ENCODE assay signal across 20 cellular contexts in genomic region chr18:21100678-21101077, GRCh38. TPM values are rescaled to one million over a fixed set of nuclear protein-coding genes. Genes with fewer than 3 reads are reported as not detected.
A peak's percentile ranks its signal among the peaks of the same experiment; 100 is the strongest.
DNase-seq lines count a peak whose midpoint lies in the region; ATAC-seq and TF ChIP-seq lines count a peak whose summit lies in the region.
"Had no signal": no experiment of that assay in that cellular context is flagged by ENCODE, and none has a peak within 500 bp of the region (broad histone marks: within the 10 kb centered on the region; RNA-seq: fewer than 3 reads in every experiment).

No MANE protein-coding gene starts in this region.

- H3K9me3 Mint-ChIP-seq in CD14-positive monocyte (peaks cover 0 to 2% (median 0%) of the 10 kb centered on the region in 7 donors), WTC11 (no peaks in the 10 kb centered on the region), immature natural killer cell (no peaks in the 10 kb centered on the region)
- no peaks in the 10 kb centered on the region for H3K9me3 Mint-ChIP-seq in CD8-positive, alpha-beta memory T cell
- H3K9me3 Mint-ChIP-seq: activated CD8-positive, alpha-beta T cell treated with anti-CD3 and anti-CD28 coated beads for 36 hours; activated T-cell treated with anti-CD3 and anti-CD28 coated beads, Interleukin-2, amount 50 U/mL, for 24 hours had no signal

- H3K4me3 Mint-ChIP-seq in CD14-positive monocyte (no peak overlapping the region), WTC11 (no peak overlapping the region), immature natural killer cell (peak overlapping the region in 3 of 5 donors; percentile 3 to 73 (median 24))
- peak overlapping the region in 6 of 7 donors; percentile 5 to 75 (median 24) for H3K4me3 Mint-ChIP-seq in CD8-positive, alpha-beta memory T cell
- H3K4me3 Mint-ChIP-seq: activated CD8-positive, alpha-beta T cell treated with anti-CD3 and anti-CD28 coated beads for 36 hours; activated T-cell treated with anti-CD3 and anti-CD28 coated beads, Interleukin-2, amount 50 U/mL, for 24 hours had no signal

- H3K4me1 Mint-ChIP-seq in CD14-positive monocyte (peaks cover 50% of the 10 kb centered on the region), WTC11 (peaks cover 21% of the 10 kb centered on the region), immature natural killer cell (peaks cover 76 to 80% of the 10 kb centered on the region in 2 donors)
- H3K4me1 Mint-ChIP-seq in CD8-positive, alpha-beta memory T cell = peaks cover under 1 to 76% (median 72%) of the 10 kb centered on the region in 3 donors

- no peaks in the 10 kb centered on the region for H3K27me3 ChIP-seq in CD8-positive, alpha-beta memory T cell (ENCODE audit: insufficient read depth, low read length, poor library complexity, severe bottlenecking)
- H3K27me3 ChIP-seq: brain microvascular endothelial cell, SJCRH30 had no signal

- no peak for TF ChIP-seq CTCF in CD14-positive monocyte (IDR thresholded peaks at IDR 0.05)
- TF ChIP-seq CTCF in WTC11 (IDR thresholded peaks at IDR 0.05) = no peak
- no peak for TF ChIP-seq CTCF in foreskin fibroblast (IDR thresholded peaks at IDR 0.05; ENCODE audit: low read depth, low read length)

- H3K27me3 Mint-ChIP-seq in CD14-positive monocyte (ENCODE audit: low read depth in 3 of 3) = no peaks in the 10 kb centered on the region
- no peaks in the 10 kb centered on the region for H3K27me3 Mint-ChIP-seq in CD8-positive, alpha-beta memory T cell
- H3K27me3 Mint-ChIP-seq in WTC11 (ENCODE audit: low read depth) = no peaks in the 10 kb centered on the region
- peaks cover 0 to 1% (median 0%) of the 10 kb centered on the region in 3 donors for H3K27me3 Mint-ChIP-seq in immature natural killer cell (ENCODE audit: low read depth in 3 of 3)
- H3K27me3 Mint-ChIP-seq: activated CD8-positive, alpha-beta T cell treated with anti-CD3 and anti-CD28 coated beads for 36 hours; activated T-cell treated with anti-CD3 and anti-CD28 coated beads, Interleukin-2, amount 50 U/mL, for 24 hours had no signal

- H3K27ac ChIP-seq in CD8-positive, alpha-beta memory T cell (ENCODE audit: low read depth, low read length) = no peak overlapping the region
- H3K27ac ChIP-seq: brain microvascular endothelial cell, coronary artery, lower lobe of right lung, PC-9, SJCRH30 had no signal

- H3K4me3 ChIP-seq in CD8-positive, alpha-beta memory T cell (ENCODE audit: low read length) = no peak overlapping the region
- no peak overlapping the region for H3K4me3 ChIP-seq in foreskin fibroblast (ENCODE audit: low read depth in 1 of 2, low read length in 2 of 2)
- H3K4me3 ChIP-seq: coronary artery, lower lobe of right lung, PC-9, SJCRH30 had no signal

- H3K36me3 Mint-ChIP-seq in CD14-positive monocyte = peaks cover 0 to 10% of the 10 kb centered on the region in 2 donors
- H3K36me3 Mint-ChIP-seq in CD8-positive, alpha-beta memory T cell = peaks cover 0 to 4% (median 0%) of the 10 kb centered on the region in 3 donors
- no peaks in the 10 kb centered on the region for H3K36me3 Mint-ChIP-seq in WTC11
- H3K36me3 Mint-ChIP-seq in immature natural killer cell = no peaks in the 10 kb centered on the region

- CTCF ChIA-PET in CD8-positive, alpha-beta memory T cell (lab: Charles Lee) = no interaction called here
- CTCF ChIA-PET in WTC11 (lab: Charles Lee) = interaction anchor here (0.8 to 1.5 kb wide), 3 partner anchors 12 to 266 kb away, joined by 3 to 4 read pairs (median 3); no protein-coding TSS in a partner anchor

- peaks cover 65% of the 10 kb centered on the region for H3K4me1 ChIP-seq in CD8-positive, alpha-beta memory T cell (ENCODE audit: insufficient read depth, low read length)
- H3K4me1 ChIP-seq: SJCRH30 had no signal

- no peaks in the 10 kb centered on the region for H3K9me3 ChIP-seq in CD8-positive, alpha-beta memory T cell (ENCODE audit: low read length)
- H3K9me3 ChIP-seq: lower lobe of right lung, SJCRH30 had no signal

- ATAC-seq in WTC11 (peak; percentile 50), GM21717 (IDR thresholded peaks at IDR 0.05; ENCODE audit: unreplicated experiment) (no peak), GM21576 (IDR thresholded peaks at IDR 0.05; ENCODE audit: unreplicated experiment) (no peak)
- no peak for ATAC-seq in stimulated activated naive CD8-positive, alpha-beta T cell treated with anti-CD3 and anti-CD28 coated beads, Interleukin-15, Interleukin-2, amounts not matched to agents 100 U/mL and 50 U/mL, for 24 hours
- ATAC-seq: activated CD8-positive, alpha-beta T cell treated with anti-CD3 and anti-CD28 coated beads for 36 hours had no signal

- no peak for DNase-seq in CD14-positive monocyte (ENCODE audit: low spot score)
- no peak for DNase-seq in CD8-positive, alpha-beta memory T cell
- DNase-seq in WTC11 (ENCODE audit: low spot score) = no peak
- no peak for DNase-seq in immature natural killer cell
- no peak for DNase-seq in stimulated activated naive CD8-positive, alpha-beta T cell treated with anti-CD3 and anti-CD28 coated beads, Interleukin-15, Interleukin-2, amounts not matched to agents 100 U/mL and 50 U/mL, for 24 hours
- DNase-seq in foreskin fibroblast = no peak
- DNase-seq: activated CD4-positive, CD25-positive, alpha-beta regulatory T cell; activated CD8-positive, alpha-beta T cell treated with anti-CD3 and anti-CD28 coated beads for 36 hours; activated T-cell treated with anti-CD3 and anti-CD28 coated beads, Interleukin-2, amount 50 U/mL, for 24 hours; brain microvascular endothelial cell; hippocampal formation; lower lobe of right lung; NCI-H187 treated with DMSO at 0.1 percent for 48 hours; NCI-H2227 treated with DMSO at 0.1 percent for 48 hours; PC-9; SJCRH30; substantia nigra had no signal

- H3K27ac Mint-ChIP-seq in CD14-positive monocyte = peak overlapping the region in 5 of 7 donors; percentile 4 to 78 (median 52)
- H3K27ac Mint-ChIP-seq in CD8-positive, alpha-beta memory T cell = peak overlapping the region in 4 of 8 donors; percentile 1 to 19 (median 10)
- H3K27ac Mint-ChIP-seq in WTC11 = no peak overlapping the region
- H3K27ac Mint-ChIP-seq in immature natural killer cell = peak overlapping the region in 3 of 6 donors; percentile 34 to 64 (median 44)
- H3K27ac Mint-ChIP-seq: activated CD8-positive, alpha-beta T cell treated with anti-CD3 and anti-CD28 coated beads for 36 hours; activated T-cell treated with anti-CD3 and anti-CD28 coated beads, Interleukin-2, amount 50 U/mL, for 24 hours had no signal

- intact Hi-C loops in CD14-positive monocyte (cut with micrococcal nuclease) = no loop called here

- POLR2A ChIA-PET in CD8-positive, alpha-beta memory T cell (lab: Charles Lee) = no interaction called here
- POLR2A ChIA-PET in WTC11 (lab: Charles Lee) = interaction anchor here (0.7 kb wide), 1 partner anchor 378 kb away, joined by 3 read pairs; no protein-coding TSS in a partner anchor

- no peaks in the 10 kb centered on the region for H3K36me3 ChIP-seq in CD8-positive, alpha-beta memory T cell (ENCODE audit: insufficient read depth, low read length)
- H3K36me3 ChIP-seq: brain microvascular endothelial cell, lower lobe of right lung, SJCRH30 had no signal

TF ChIP-seq in WTC11, 78 proteins besides CTCF, POLR2A, EP300 and RAD21:
- no peak for TF ChIP-seq E2F1 (CRISPR knock-in tag; IDR thresholded peaks at IDR 0.05)
- no peak for TF ChIP-seq SMAD4 (CRISPR knock-in tag; IDR thresholded peaks at IDR 0.05)
- no peak for TF ChIP-seq SP1 (CRISPR knock-in tag; conservative IDR thresholded peaks at IDR 0.05)
- no peak for TF ChIP-seq FOXP1 (CRISPR knock-in tag; IDR thresholded peaks at IDR 0.05; ENCODE audit: borderline replicate concordance)

RNA-seq across cellular contexts. Expression of gene ROCK1, which starts 10.9 kb away (rescaled TPM):
- 10 to 100 TPM; 10.2 to 20.3 TPM for polyA plus RNA-seq in CD14-positive monocyte
- total RNA-seq in CD8-positive, alpha-beta memory T cell = 10 to 100 TPM; 62.0 to 66.5 TPM
- polyA plus RNA-seq in CD8-positive, alpha-beta memory T cell = 41.7 TPM
- 36.1 to 42.2 TPM (median 39.3 TPM) in 3 replicates for total RNA-seq in WTC11 (2021)
- polyA plus RNA-seq in immature natural killer cell = 10 to 100 TPM; 15.3 to 56.7 (median 16.0) TPM

Comparison
In these comparisons a context has a peak if more than half of its experiments do, and no peak if none do; other contexts are left out.
1. H3K4me3 Mint-ChIP-seq: peak in CD8-positive, alpha-beta memory T cell (6 of 7) and immature natural killer cell (3 of 5); none in CD14-positive monocyte (0 of 2) and WTC11 (single experiment).